ENCODE assay signal across 16 cellular contexts in the genomic region with DNA sequence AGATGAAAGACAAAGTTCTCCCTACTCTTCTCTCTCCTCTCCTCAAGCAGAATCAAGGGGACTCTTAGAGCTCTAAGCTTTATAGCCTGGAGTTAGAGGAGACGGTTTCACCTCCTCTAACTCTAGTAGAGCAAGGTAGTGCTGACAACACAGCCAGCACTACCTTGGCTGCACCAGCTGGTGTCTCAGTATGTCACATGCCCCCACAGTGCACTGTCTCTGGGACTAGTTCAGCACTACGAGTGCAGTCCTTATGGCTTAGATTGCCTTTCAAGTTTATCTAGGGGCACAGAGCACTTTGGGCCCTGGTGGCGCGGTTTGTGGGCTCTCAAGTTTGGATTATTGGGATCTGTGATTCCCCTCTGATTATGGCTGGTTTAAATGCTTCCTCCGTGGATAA.
A peak's percentile ranks its signal among the peaks of the same experiment; 100 is the strongest.
DNase-seq lines count a peak whose midpoint lies in the region; ATAC-seq, FAIRE-seq and TF ChIP-seq lines count a peak whose summit lies in the region.
"Had no signal": no experiment of that assay in that cellular context is flagged by ENCODE, and none has a peak within 500 bp of the region (broad histone marks: within the 10 kb centered on the region; RNA-seq: fewer than 3 reads in every experiment).

No MANE protein-coding gene starts in this region.

- WGBS in K562 (ENCODE audit: insufficient coverage, low coverage, missing lambda C conversion rate), result 25% methylated on average over 4 of the region's 5 CpGs

- H4K20me1 ChIP-seq in K562 (replicated peaks; ENCODE audit: control insufficient read depth, insufficient read depth, low read length) (no peaks in the 10 kb centered on the region), osteoblast (ENCODE audit: insufficient read depth, low read length) (no peaks in the 10 kb centered on the region)

- POLR2A ChIA-PET in K562 (lab: Yijun Ruan, JAX), result no interaction called here

- CTCF ChIA-PET in activated naive CD4-positive, alpha-beta T cell treated with anti-CD3 and anti-CD28 coated beads for 36 hours (lab: Charles Lee), result interaction anchor here (0.6 to 0.7 kb wide), 2 partner anchors 35 to 378 kb away, joined by 3 to 4 read pairs; no protein-coding TSS in a partner anchor
- CTCF ChIA-PET in K562 (lab: Yijun Ruan, JAX; ENCODE audit: low intra/inter-chr PET ratio), result no interaction called here

- TF ChIP-seq POLR2A in K562 (conservative IDR thresholded peaks at IDR 0.05), result no peak

- H3K27ac Mint-ChIP-seq in activated naive CD4-positive, alpha-beta T cell treated with anti-CD3 and anti-CD28 coated beads for 36 hours, result no peak overlapping the region
- H3K27ac Mint-ChIP-seq: CD14-positive monocyte, HFFc6 had no signal

- in situ Hi-C loops in K562 (cut with MboI), result no loop called here

- no peaks in the 10 kb centered on the region for H3K4me1 Mint-ChIP-seq in activated naive CD4-positive, alpha-beta T cell treated with anti-CD3 and anti-CD28 coated beads for 36 hours (ENCODE audit: low read depth)
- H3K4me1 Mint-ChIP-seq: CD14-positive monocyte; CD8-positive, alpha-beta memory T cell had no signal

- ATAC-seq in K562 (peak; percentile 51; the same call in 2 of the 3 replicates), HG03159 (IDR thresholded peaks at IDR 0.05; ENCODE audit: unreplicated experiment) (no peak)

- no peaks in the 10 kb centered on the region for H3K36me3 Mint-ChIP-seq in activated naive CD4-positive, alpha-beta T cell treated with anti-CD3 and anti-CD28 coated beads for 36 hours (ENCODE audit: low read depth)
- H3K36me3 Mint-ChIP-seq: CD14-positive monocyte had no signal

- H3K36me3 ChIP-seq in K562 (ENCODE audit: control insufficient read depth, insufficient read depth, low read length), result no peaks in the 10 kb centered on the region
- no peaks in the 10 kb centered on the region for H3K36me3 ChIP-seq in osteoblast (ENCODE audit: insufficient read depth, low read length)

- H3K79me2 ChIP-seq in K562 (ENCODE audit: control insufficient read depth, insufficient read depth, low read length), result no peaks in the 10 kb centered on the region
- H3K79me2 ChIP-seq in osteoblast (ENCODE audit: insufficient read depth, low read length), result no peaks in the 10 kb centered on the region

- H3K4me1 ChIP-seq in K562 (replicated peaks in 1 of 2; ENCODE audit: control insufficient read depth in 2 of 2, insufficient read depth in 2 of 2, low read length in 2 of 2) (no peaks in the 10 kb centered on the region; a peak in 1 of 5 replicates), osteoblast (ENCODE audit: insufficient read depth, low read length) (no peaks in the 10 kb centered on the region)

- H3K9me3 Mint-ChIP-seq in activated naive CD4-positive, alpha-beta T cell treated with anti-CD3 and anti-CD28 coated beads for 36 hours, result peaks cover 4% of the 10 kb centered on the region
- H3K9me3 Mint-ChIP-seq: CD8-positive, alpha-beta memory T cell had no signal

- H3K27ac ChIP-seq in K562 (ENCODE audit: extremely low read depth, low read depth, low read length) (no peak overlapping the region), osteoblast (ENCODE audit: low read depth, low read length) (no peak overlapping the region)
- H3K27ac ChIP-seq: 22Rv1 had no signal

- H3K9ac ChIP-seq in K562 (ENCODE audit: insufficient read depth in 1 of 2, low read depth in 2 of 2, low read length in 2 of 2), result no peak overlapping the region

- TF ChIP-seq CTCF in K562 (IDR thresholded peaks at IDR 0.05 in 2 of 3, conservative IDR thresholded peaks at IDR 0.05 in 1 of 3; ENCODE audit: insufficient read depth in 2 of 3, low read depth in 1 of 3, low read length in 3 of 3), result no peak
- TF ChIP-seq CTCF in osteoblast (IDR thresholded peaks at IDR 0.05; ENCODE audit: extremely low read depth, low read depth, low read length), result no peak

- no peak for TF ChIP-seq RAD21 in K562 (CRISPR knock-in tag; conservative IDR thresholded peaks at IDR 0.05 in 1 of 2, IDR thresholded peaks at IDR 0.05 in 1 of 2)

- no peaks in the 10 kb centered on the region for H3K9me1 ChIP-seq in K562 (ENCODE audit: control insufficient read depth, insufficient read depth, low read length)

- no peak overlapping the region for H2AFZ ChIP-seq in K562 (ENCODE audit: low read depth, low read length)
- peak overlapping the region; percentile 20 for H2AFZ ChIP-seq in osteoblast (ENCODE audit: low read length)

- H3K4me2 ChIP-seq in K562 (ENCODE audit: insufficient read depth, low read length), result no peak overlapping the region
- no peak overlapping the region for H3K4me2 ChIP-seq in osteoblast (ENCODE audit: insufficient read depth, low read length)

- no peak for FAIRE-seq in K562 (lab: Jason Lieb, UNC)
- FAIRE-seq: HTR-8/SVneo had no signal

- H3K4me3 ChIP-seq in K562 (no peak overlapping the region), osteoblast (ENCODE audit: insufficient read depth, low read length) (no peak overlapping the region)

- no peak overlapping the region for H3K4me3 Mint-ChIP-seq in activated naive CD4-positive, alpha-beta T cell treated with anti-CD3 and anti-CD28 coated beads for 36 hours
- H3K4me3 Mint-ChIP-seq: CD14-positive monocyte; CD8-positive, alpha-beta memory T cell; HFFc6 had no signal

- H3K9me3 ChIP-seq in K562 (replicated peaks; ENCODE audit: control insufficient read depth, insufficient read depth, low read depth, low read length), result no peaks in the 10 kb centered on the region
- no peaks in the 10 kb centered on the region for H3K9me3 ChIP-seq in osteoblast (ENCODE audit: low read depth, low read length)

- DNase-seq in activated naive CD4-positive, alpha-beta T cell treated with anti-CD3 and anti-CD28 coated beads for 36 hours, result peak; percentile 4
- no peak for DNase-seq in activated naive CD4-positive, alpha-beta T cell treated with anti-CD3 and anti-CD28 coated beads, Interleukin-2, amount 50 U/mL, for 16 hours
- DNase-seq in K562 (ENCODE audit: extremely low read depth in 1 of 4, low spot score in 3 of 4) (no peak), osteoblast (ENCODE audit: insufficient read length, low spot score, missing footprints) (no peak), GM19240 (ENCODE audit: insufficient read length, low spot score) (no peak), superior temporal gyrus (ENCODE audit: extremely low spot score) (no peak)
- DNase-seq: Caco-2; CD8-positive, alpha-beta memory T cell; GF-D8; HCEC 1CT; HFFc6; KBM-7 had no signal

- H3K27me3 ChIP-seq in K562 (ENCODE audit: control insufficient read depth in 2 of 2, insufficient read depth in 2 of 2, low read length in 2 of 2), result no peaks in the 10 kb centered on the region
- no peaks in the 10 kb centered on the region for H3K27me3 ChIP-seq in osteoblast (ENCODE audit: insufficient read depth, low read length)

- H3K27me3 Mint-ChIP-seq in activated naive CD4-positive, alpha-beta T cell treated with anti-CD3 and anti-CD28 coated beads for 36 hours (ENCODE audit: low read depth), result peaks cover 2% of the 10 kb centered on the region
- H3K27me3 Mint-ChIP-seq: CD8-positive, alpha-beta memory T cell had no signal

- intact Hi-C loops in activated naive CD4-positive, alpha-beta T cell treated with anti-CD3 and anti-CD28 coated beads for 36 hours (cut with micrococcal nuclease), result no loop called here
- intact Hi-C loops in K562 (cut with micrococcal nuclease), result no loop called here

- no TSS peak for BruUV-seq in K562 (replicated peaks; lab: Mats Ljungman, UMichigan)

- TF ChIP-seq EP300 in K562 (IDR thresholded peaks at IDR 0.05; ENCODE audit: low read length), result no peak

TF ChIP-seq in K562, 482 proteins besides CTCF, POLR2A, EP300 and RAD21:
- TF ChIP-seq, protein P1, sequence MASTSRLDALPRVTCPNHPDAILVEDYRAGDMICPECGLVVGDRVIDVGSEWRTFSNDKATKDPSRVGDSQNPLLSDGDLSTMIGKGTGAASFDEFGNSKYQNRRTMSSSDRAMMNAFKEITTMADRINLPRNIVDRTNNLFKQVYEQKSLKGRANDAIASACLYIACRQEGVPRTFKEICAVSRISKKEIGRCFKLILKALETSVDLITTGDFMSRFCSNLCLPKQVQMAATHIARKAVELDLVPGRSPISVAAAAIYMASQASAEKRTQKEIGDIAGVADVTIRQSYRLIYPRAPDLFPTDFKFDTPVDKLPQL (IDR thresholded peaks at IDR 0.05; ENCODE audit: extremely low read depth, insufficient read length), result no peak
